ENCODE assay signal across 25 cellular contexts in the genomic region with DNA sequence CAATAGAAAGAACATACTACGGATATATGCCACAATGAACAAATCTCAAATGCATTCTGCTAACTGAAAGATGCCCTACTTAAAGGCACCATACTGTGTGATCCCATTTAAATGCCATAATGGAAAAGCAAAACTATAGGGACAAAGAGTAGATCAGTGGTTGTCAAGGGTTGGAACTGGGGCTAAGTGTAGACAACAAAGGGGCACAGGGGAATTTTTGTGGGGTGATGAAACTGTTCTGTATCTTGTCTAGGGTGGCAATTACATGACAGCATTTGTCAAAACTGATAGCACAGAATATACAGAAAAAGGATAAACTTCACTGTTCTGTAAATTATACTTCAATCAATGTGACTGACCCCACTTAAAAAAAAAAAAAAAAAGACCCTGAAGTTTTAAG.
"Had no signal": no experiment of that assay in that cellular context is flagged by ENCODE, and none has a peak within 500 bp of the region (broad histone marks: within the 10 kb centered on the region; RNA-seq: fewer than 3 reads in every experiment).

No MANE protein-coding gene starts in this region.

- H3K27ac ChIP-seq: ascending aorta, body of pancreas, Peyer's patch had no signal

- H3K27me3 Mint-ChIP-seq: activated B cell treated with CpG ODN at 0.5 μM for 24 hours; activated CD4-positive, alpha-beta memory T cell treated with anti-CD3 and anti-CD28 coated beads for 36 hours; activated CD4-positive, alpha-beta T cell treated with anti-CD3 and anti-CD28 coated beads, Interleukin-2, amount 10 ng/mL, durations not matched to agents 7 days and 5 days; activated naive CD8-positive, alpha-beta T cell treated with anti-CD3 and anti-CD28 coated beads, Interleukin-2, amount 50 U/mL, for 24 hours; activated T-cell treated with anti-CD3 and anti-CD28 coated beads, Interleukin-2, amount 50 U/mL, for 24 hours had no signal

- H3K27ac Mint-ChIP-seq: activated B cell treated with CpG ODN at 0.5 μM for 24 hours; activated CD4-positive, alpha-beta memory T cell treated with anti-CD3 and anti-CD28 coated beads for 36 hours; activated CD4-positive, alpha-beta T cell treated with anti-CD3 and anti-CD28 coated beads, Interleukin-2, amount 10 ng/mL, durations not matched to agents 7 days and 5 days; activated naive CD4-positive, alpha-beta T cell treated with anti-CD3 and anti-CD28 coated beads, Interleukin-2, amount 50 U/mL, for 72 hours; activated naive CD8-positive, alpha-beta T cell treated with anti-CD3 and anti-CD28 coated beads, Interleukin-2, amount 50 U/mL, for 24 hours; activated T-cell treated with anti-CD3 and anti-CD28 coated beads, Interleukin-2, amount 50 U/mL, for 24 hours; T-helper 1 cell treated with Interleukin-12 subunit alpha and Interleukin-12 subunit beta and Interleukin-4 antibody, amounts not matched to agents 30 μg/mL and 1 μg/mL, for 36 hours had no signal

- H3K9me3 Mint-ChIP-seq: activated B cell treated with CpG ODN at 0.5 μM for 24 hours; activated CD4-positive, alpha-beta memory T cell treated with anti-CD3 and anti-CD28 coated beads for 36 hours; activated naive CD4-positive, alpha-beta T cell treated with anti-CD3 and anti-CD28 coated beads, Interleukin-2, amount 50 U/mL, for 72 hours; activated T-cell treated with anti-CD3 and anti-CD28 coated beads, Interleukin-2, amount 50 U/mL, for 24 hours; T-helper 1 cell treated with Interleukin-12 subunit alpha and Interleukin-12 subunit beta and Interleukin-4 antibody, amounts not matched to agents 30 μg/mL and 1 μg/mL, for 36 hours had no signal

- H3K4me3 Mint-ChIP-seq: activated B cell treated with CpG ODN at 0.5 μM for 24 hours; activated CD4-positive, alpha-beta memory T cell treated with anti-CD3 and anti-CD28 coated beads for 36 hours; activated CD4-positive, alpha-beta T cell treated with anti-CD3 and anti-CD28 coated beads, Interleukin-2, amount 10 ng/mL, durations not matched to agents 7 days and 5 days; activated naive CD8-positive, alpha-beta T cell treated with anti-CD3 and anti-CD28 coated beads, Interleukin-2, amount 50 U/mL, for 24 hours; activated T-cell treated with anti-CD3 and anti-CD28 coated beads, Interleukin-2, amount 50 U/mL, for 24 hours; T-helper 1 cell treated with Interleukin-12 subunit alpha and Interleukin-12 subunit beta and Interleukin-4 antibody, amounts not matched to agents 30 μg/mL and 1 μg/mL, for 36 hours had no signal

- H3K27me3 ChIP-seq: ascending aorta, body of pancreas, Peyer's patch had no signal

- H3K4me1 ChIP-seq: ascending aorta had no signal

- DNase-seq: activated B cell treated with CpG ODN at 0.5 μM for 24 hours; activated CD4-positive, alpha-beta memory T cell treated with anti-CD3 and anti-CD28 coated beads for 36 hours; activated CD4-positive, alpha-beta T cell treated with anti-CD3 and anti-CD28 coated beads, Interleukin-2, amount 10 ng/mL, durations not matched to agents 7 days and 5 days; activated effector memory CD4-positive, alpha-beta T cell treated with anti-CD3 and anti-CD28 coated beads, Interleukin-2, amount 50 U/mL, for 16 hours; activated naive CD4-positive, alpha-beta T cell treated with Interleukin-2 at 50 U/mL for 16 hours; activated naive CD8-positive, alpha-beta T cell treated with anti-CD3 and anti-CD28 coated beads, Interleukin-2, amount 50 U/mL, for 24 hours; activated T-cell treated with anti-CD3 and anti-CD28 coated beads, Interleukin-2, amount 50 U/mL, for 24 hours; amniotic stem cell; body of pancreas; central memory CD4-positive, alpha-beta T cell; Karpas-422; MM.1S; NCI-H1105; NCI-H1436; NCI-H1694 treated with DMSO at 0.1 percent for 48 hours; NCI-H2029 treated with DMSO at 0.1 percent for 48 hours; NCI-H226; NCI-H510A treated with DMSO at 0.1 percent for 48 hours; Peyer's patch; SHP77; T-helper 9 cell had no signal

- H3K4me3 ChIP-seq: ascending aorta, body of pancreas, K562, Peyer's patch had no signal

- H3K36me3 ChIP-seq: Peyer's patch had no signal

- H3K4me1 Mint-ChIP-seq: activated B cell treated with CpG ODN at 0.5 μM for 24 hours had no signal

- H3K9me3 ChIP-seq: ascending aorta, body of pancreas, Peyer's patch had no signal
